In the genomic region with DNA sequence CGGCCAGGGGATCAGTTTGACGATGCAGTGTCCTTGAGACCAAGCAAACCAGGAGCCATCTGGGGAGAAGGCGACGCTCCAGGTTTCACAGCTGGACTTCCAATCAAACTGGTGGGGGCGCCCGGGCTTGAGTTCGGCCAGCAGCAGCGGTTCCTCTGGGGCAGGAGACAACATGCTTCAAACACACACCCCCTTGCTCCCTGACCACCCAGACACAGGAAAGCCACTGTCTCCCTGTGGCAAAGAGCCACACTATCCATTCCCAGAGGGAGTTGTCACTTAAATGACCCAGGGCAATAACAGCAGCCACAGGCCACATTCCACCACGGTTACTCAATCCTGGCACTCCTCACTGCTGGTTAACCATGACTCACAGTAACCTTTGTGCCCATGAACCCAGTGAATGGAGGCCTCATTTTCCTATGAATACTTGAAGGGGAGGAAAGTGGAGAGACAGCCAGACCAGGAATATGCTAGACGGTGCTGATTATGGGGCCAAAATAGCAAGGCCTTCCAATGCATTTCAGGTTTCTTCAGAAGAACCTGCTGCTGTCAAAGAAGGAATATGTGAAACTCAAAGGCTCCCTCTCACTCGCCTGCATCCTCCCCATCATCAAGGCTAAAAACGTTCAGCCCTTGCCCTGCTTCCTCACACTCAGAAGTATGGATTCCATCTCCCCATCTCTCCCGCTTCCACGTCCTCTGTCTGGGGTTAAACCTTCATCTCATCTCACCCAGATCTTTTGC, we compare ENCODE assay signal across 9 cellular contexts. TPM values are rescaled to one million over a fixed set of nuclear protein-coding genes. Genes with fewer than 3 reads are reported as not detected.
DNase-seq lines count a peak whose midpoint lies in the region; ATAC-seq and TF ChIP-seq lines count a peak whose summit lies in the region.
"Had no signal": no experiment of that assay in that cellular context is flagged by ENCODE, and none has a peak within 500 bp of the region (broad histone marks: within the 10 kb centered on the region; RNA-seq: fewer than 3 reads in every experiment).

No MANE protein-coding gene starts in this region.

- no peaks in the 10 kb centered on the region for H3K9me3 Mint-ChIP-seq in Calu3 (ENCODE audit: low read depth, unreplicated experiment)

- H3K27me3 ChIP-seq in PC-9 (ENCODE audit: insufficient read depth, low read depth) (no peaks in the 10 kb centered on the region), transverse colon (no peaks in the 10 kb centered on the region)
- H3K27me3 ChIP-seq in effector memory CD4-positive, alpha-beta T cell (replicated peaks; ENCODE audit: control insufficient read depth, insufficient read depth, low read length, poor library complexity, severe bottlenecking) = no peaks in the 10 kb centered on the region

- peaks cover 17% of the 10 kb centered on the region for H3K36me3 ChIP-seq in PC-9 (ENCODE audit: low read depth)
- peaks cover 9% of the 10 kb centered on the region for H3K36me3 ChIP-seq in effector memory CD4-positive, alpha-beta T cell (ENCODE audit: control insufficient read depth, insufficient read depth, low read length)
- H3K36me3 ChIP-seq in mesodermal cell (ENCODE audit: control insufficient read depth, insufficient read depth, low read length) = peaks cover 46% of the 10 kb centered on the region
- H3K36me3 ChIP-seq in transverse colon = peaks cover 0 to 21% (median 9%) of the 10 kb centered on the region in 4 donors

- TF ChIP-seq POLR2A in transverse colon (IDR thresholded peaks at IDR 0.05) = peak; percentile 80

- no peaks in the 10 kb centered on the region for H3K9me2 ChIP-seq in PC-9 (ENCODE audit: insufficient read depth)

- CTCF ChIA-PET in Calu3 (lab: Charles Lee) (no interaction called here), PC-9 (lab: Charles Lee) (interaction anchor here (0.5 to 1.0 kb wide), 2 partner anchors 11 to 91 kb away, joined by 8 read pairs; no protein-coding TSS in a partner anchor)

- peaks cover 46% of the 10 kb centered on the region; the same call in 1 of the 2 replicates for H3F3A ChIP-seq in PC-9 (ENCODE audit: insufficient read depth, low read depth)

- 85 to 87% methylated on average over 11 to 14 of the region's 14 CpGs for WGBS in mesodermal cell (ENCODE audit: insufficient coverage in 2 of 2), 2 experiments
- WGBS in transverse colon (ENCODE audit: low coverage in 1 of 2), 2 donors = 34 to 39% methylated on average over 7 to 12 of the region's 14 CpGs

- peak overlapping the region; percentile 97 for H3K27ac Mint-ChIP-seq in Calu3 (ENCODE audit: unreplicated experiment)

- peaks cover 28% of the 10 kb centered on the region for H3K79me2 ChIP-seq in PC-9 (ENCODE audit: low read depth)

- H3K4me1 ChIP-seq in PC-9 (replicated peaks; ENCODE audit: insufficient read depth) (peaks cover 40% of the 10 kb centered on the region), mesodermal cell (ENCODE audit: control insufficient read depth, insufficient read depth, low read length, poor library complexity, severe bottlenecking) (peaks cover 11% of the 10 kb centered on the region), transverse colon (peaks cover 21 to 56% (median 35%) of the 10 kb centered on the region in 4 donors)
- H3K4me1 ChIP-seq in effector memory CD4-positive, alpha-beta T cell (ENCODE audit: control insufficient read depth, insufficient read depth, low read length, poor library complexity, severe bottlenecking) = no peaks in the 10 kb centered on the region

- H3K4me1 Mint-ChIP-seq in Calu3 (ENCODE audit: low read depth, unreplicated experiment) = peaks cover 47% of the 10 kb centered on the region

- intact Hi-C loops in Calu3 (cut with micrococcal nuclease; ENCODE audit: unreplicated experiment) = loop anchor here (1.0 to 10.0 kb wide), 2 partner anchors 10 to 322 kb away; partner anchors contain the start of genes SUDS3 and TAOK3
- intact Hi-C loops in PC-9 (cut with micrococcal nuclease; ENCODE audit: unreplicated experiment) = loop anchor here (1.0 to 2.0 kb wide), 3 partner anchors 9 to 84 kb away; partner anchors contain the start of genes KSR2 and WSB2
- intact Hi-C loops in transverse colon (cut with DNase I; ENCODE audit: low total_unique reads) = no loop called here

- no peaks in the 10 kb centered on the region for H3K9me3 ChIP-seq in PC-9 (ENCODE audit: insufficient read depth, low read depth)
- no peaks in the 10 kb centered on the region for H3K9me3 ChIP-seq in effector memory CD4-positive, alpha-beta T cell (ENCODE audit: control insufficient read depth, low read length)
- H3K9me3 ChIP-seq in mesodermal cell (ENCODE audit: control insufficient read depth, low read length) = no peaks in the 10 kb centered on the region
- H3K9me3 ChIP-seq in transverse colon = no peaks in the 10 kb centered on the region

- ATAC-seq in GM18519 (IDR thresholded peaks at IDR 0.05; ENCODE audit: low FRiP score, unreplicated experiment) (no peak), GM21526 (IDR thresholded peaks at IDR 0.05; ENCODE audit: low FRiP score, unreplicated experiment) (no peak)

- H3K4me3 ChIP-seq in PC-9 = peak overlapping the region; percentile 31; the same call in 1 of the 2 replicates
- no peak overlapping the region for H3K4me3 ChIP-seq in effector memory CD4-positive, alpha-beta T cell (ENCODE audit: insufficient read depth, low read depth, low read length, poor library complexity, severe bottlenecking)
- no peak overlapping the region for H3K4me3 ChIP-seq in mesodermal cell (ENCODE audit: extremely low read depth, insufficient read depth, low read length, poor library complexity, severe bottlenecking)
- H3K4me3 ChIP-seq in transverse colon = peak overlapping the region in 1 of 4 donors; percentile 1

- H3K36me3 Mint-ChIP-seq in Calu3 (ENCODE audit: insufficient read depth, unreplicated experiment) = peaks cover 48% of the 10 kb centered on the region

- TF ChIP-seq CTCF in Calu3 (IDR thresholded peaks at IDR 0.05; ENCODE audit: unreplicated experiment) (no peak), PC-9 (conservative IDR thresholded peaks at IDR 0.05) (no peak), transverse colon (IDR thresholded peaks at IDR 0.05) (no peak)

- peak overlapping the region; percentile 84 for H3K27ac ChIP-seq in PC-9
- peak overlapping the region; percentile 21 for H3K27ac ChIP-seq in effector memory CD4-positive, alpha-beta T cell (ENCODE audit: insufficient read depth, low read length, poor library complexity, severe bottlenecking)
- peak overlapping the region; percentile 75 for H3K27ac ChIP-seq in mesodermal cell (ENCODE audit: low read depth, low read length, severe bottlenecking)
- peak overlapping the region; percentile 82 to 88 (median 86) for H3K27ac ChIP-seq in transverse colon
- H3K27ac ChIP-seq: KMS-11 had no signal

- H2AFZ ChIP-seq in PC-9 = no peak overlapping the region

- H3K4me2 ChIP-seq in PC-9 = peak overlapping the region; percentile 65
- H3K4me2 ChIP-seq: KMS-11 had no signal

- POLR2A ChIA-PET in PC-9 (lab: Charles Lee; ENCODE audit: unreplicated experiment) = no interaction called here

- no peaks in the 10 kb centered on the region for H4K20me1 ChIP-seq in PC-9 (ENCODE audit: insufficient read depth)

- no peaks in the 10 kb centered on the region for H3K27me3 Mint-ChIP-seq in Calu3 (ENCODE audit: unreplicated experiment)

- in situ Hi-C loops in transverse colon (cut with MboI; ENCODE audit: low pct_ligation_motif_present in 1 of 4, low pct_unique_long_range_greater_than_20kb in 1 of 4, low sequenced_read_pairs in 3 of 4) = no loop called here

- peak overlapping the region; percentile 48 for H3K4me3 Mint-ChIP-seq in Calu3 (ENCODE audit: low read depth, unreplicated experiment)

- TF ChIP-seq EP300 in transverse colon (IDR thresholded peaks at IDR 0.05; ENCODE audit: low read depth) = no peak

- DNase-seq in Calu3 (peak; percentile 90), PC-9 (peak; percentile 88 to 97), transverse colon (peak; percentile 86)
- no peak for DNase-seq in effector memory CD4-positive, alpha-beta T cell
- DNase-seq in activated naive CD4-positive, alpha-beta T cell (lab: John Stamatoyannopoulos, UW) = no peak

- BruUV-seq in Calu3 (replicated peaks; lab: Mats Ljungman, UMichigan) (no TSS peak), PC-9 (replicated peaks; lab: Mats Ljungman, UMichigan) (TSS peak; percentile 85)

RNA-seq across cellular contexts. Expression of gene WSB2, which starts 8.5 kb away (rescaled TPM):
- 93.5 and 112 TPM in 2 replicates for total RNA-seq in Calu3 (2022)
- total RNA-seq in PC-9 (2021) = 44.2 and 46.2 TPM in 2 replicates
- 50.9 TPM for polyA plus RNA-seq in mesodermal cell (2013, experiment 1 of 2)
- 50.7 TPM for polyA plus RNA-seq in mesodermal cell (2013, experiment 2 of 2)
- 100 to 1,000 TPM; 110 to 193 (median 130) TPM for total RNA-seq in transverse colon

RNA-seq across cellular contexts. Expression of gene RFC5, which starts 36.0 kb away (rescaled TPM):
- total RNA-seq in Calu3 (2022) (52.0 and 54.6 TPM in 2 replicates), PC-9 (2021) (30.3 and 34.7 TPM in 2 replicates), transverse colon (1 to 10 TPM in 3 of 4 donors, not detected in 1; 4.9 to 8.7 (median 7.6) TPM)
- 23.5 TPM for polyA plus RNA-seq in mesodermal cell (2013, experiment 1 of 2)
- 22.2 TPM for polyA plus RNA-seq in mesodermal cell (2013, experiment 2 of 2)

RNA-seq across cellular contexts. Expression of gene VSIG10, which starts 51.3 kb away (rescaled TPM):
- total RNA-seq in Calu3 (2022) (52.0 and 53.6 TPM in 2 replicates), PC-9 (2021) (45.7 and 49.1 TPM in 2 replicates), transverse colon (100 to 1,000 TPM; 122 to 207 (median 155) TPM)
- 13.3 TPM for polyA plus RNA-seq in mesodermal cell (2013, experiment 1 of 2)
- polyA plus RNA-seq in mesodermal cell (2013, experiment 2 of 2) = 13.5 TPM

Comparison
In these comparisons a context has a peak if more than half of its experiments do, and no peak if none do; other contexts are left out.
1. DNase-seq: peak in Calu3 (single experiment), PC-9 (2 of 2) and transverse colon (single experiment); none in effector memory CD4-positive, alpha-beta T cell (0 of 3) and activated naive CD4-positive, alpha-beta T cell (0 of 4).
2. H3K27ac ChIP-seq: peak in every context shown above with its lines; median percentile 86 in transverse colon; 84 in PC-9; 75 in mesodermal cell; 21 in effector memory CD4-positive, alpha-beta T cell.